ENCODE assay signal across 22 cellular contexts in genomic region chr10:97915761-97916160, GRCh38.
DNase-seq lines count a peak whose midpoint lies in the region; FAIRE-seq and TF ChIP-seq lines count a peak whose summit lies in the region.
"Had no signal": no experiment of that assay in that cellular context is flagged by ENCODE, and none has a peak within 500 bp of the region (broad histone marks: within the 10 kb centered on the region; RNA-seq: fewer than 3 reads in every experiment).

No MANE protein-coding gene starts in this region.

- H3K27me3 ChIP-seq in esophagus squamous epithelium: peaks cover 0 to 37% (median 0%) of the 10 kb centered on the region in 4 donors

- no peak for FAIRE-seq in frontal cortex (lab: Jason Lieb, UNC)
- FAIRE-seq: astrocyte, endometrium, GM12892 had no signal

- 27% methylated on average over 9 of the region's 9 CpGs for WGBS in esophagus squamous epithelium, 2 donors

- peaks cover 19 to 36% (median 24%) of the 10 kb centered on the region in 3 donors for H3K4me1 ChIP-seq in esophagus squamous epithelium

- no peak for TF ChIP-seq CTCF in esophagus squamous epithelium (IDR thresholded peaks at IDR 0.05)

- no peak for TF ChIP-seq POLR2A in esophagus squamous epithelium (IDR thresholded peaks at IDR 0.05)

- no peaks in the 10 kb centered on the region for H3K9me3 ChIP-seq in esophagus squamous epithelium
- H3K9me3 ChIP-seq: tibial artery had no signal

- intact Hi-C loops in posterior cingulate gyrus (cut with DNase I) (loop anchor here (1.0 to 10.0 kb wide), 4 partner anchors 115 to 477 kb away; partner anchors contain the start of genes CRTAC1 and R3HCC1L), esophagus squamous epithelium (cut with DNase I) (no loop called here)

- no peak overlapping the region for H3K4me3 ChIP-seq in esophagus squamous epithelium
- H3K4me3 ChIP-seq: coronary artery, GM23338, tibial artery had no signal

- H3K36me3 ChIP-seq in esophagus squamous epithelium: no peaks in the 10 kb centered on the region
- H3K36me3 ChIP-seq: tibial artery had no signal

- DNase-seq in DMS 273 treated with DMSO at 0.1 percent for 48 hours (lab: John Stamatoyannopoulos, UW) (peak; percentile 77), NCI-H69 (lab: John Stamatoyannopoulos, UW) (peak; percentile 12), frontal cortex (ENCODE audit: low spot score in 2 of 2) (peak; percentile 34 to 56), posterior cingulate gyrus (peak; percentile 52 to 96 (median 76)), esophagus squamous epithelium (lab: John Stamatoyannopoulos, UW) (no peak), LoVo (ENCODE audit: low spot score) (no peak), NCI-H2081 (lab: John Stamatoyannopoulos, UW) (no peak), NCI-H2107 treated with DMSO at 0.1 percent for 48 hours (lab: John Stamatoyannopoulos, UW; ENCODE audit: unreplicated experiment) (no peak)
- DNase-seq: activated CD4-positive, alpha-beta T cell treated with anti-CD3 and anti-CD28 coated beads for 1 hour; activated naive CD4-positive, alpha-beta T cell treated with anti-CD3 and anti-CD28 coated beads, Interleukin-2, amount 10 ng/mL, durations not matched to agents 7 days and 5 days; activated T-cell treated with anti-CD3 and anti-CD28 coated beads, Interleukin-2, amount 50 U/mL, for 48 hours; CD8-positive, alpha-beta T cell; DMS79; NCI-H187; NCI-H526; tibial artery had no signal

- H3K27ac ChIP-seq in esophagus squamous epithelium: peak overlapping the region in 2 of 4 donors; percentile 10 to 58
- H3K27ac ChIP-seq: coronary artery, RWPE1 had no signal

Comparison
In these comparisons a context has a peak if more than half of its experiments do, and no peak if none do; other contexts are left out.
1. DNase-seq: peak in DMS 273 treated with DMSO at 0.1 percent for 48 hours (single experiment), NCI-H69 (single experiment), frontal cortex (2 of 2) and posterior cingulate gyrus (10 of 10); none in esophagus squamous epithelium (single experiment), LoVo (single experiment), NCI-H2081 (0 of 2) and NCI-H2107 treated with DMSO at 0.1 percent for 48 hours (single experiment).